34 cellular contexts compared by ENCODE assay signal in the genomic region with DNA sequence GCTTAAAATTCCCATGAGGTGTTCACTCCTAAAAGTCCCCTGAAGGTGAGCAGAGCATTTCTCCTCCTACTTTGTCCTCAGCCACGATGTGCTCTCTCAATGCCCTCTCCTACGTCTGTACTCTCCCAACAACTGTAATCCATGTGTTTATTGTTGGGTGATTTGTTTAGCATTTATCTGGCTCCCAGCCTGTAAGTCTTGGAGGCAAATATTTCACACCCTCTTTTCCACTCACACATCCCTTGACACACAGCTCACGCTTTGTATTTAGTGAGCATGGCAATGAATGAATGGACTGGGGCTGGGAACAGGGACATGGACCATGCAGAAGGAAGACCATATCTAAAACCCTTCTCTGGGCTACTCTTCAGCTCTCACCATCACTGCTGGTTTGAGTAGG. TPM values are rescaled to one million over a fixed set of nuclear protein-coding genes. Genes with fewer than 3 reads are reported as not detected.
"Had no signal": no experiment of that assay in that cellular context is flagged by ENCODE, and none has a peak within 500 bp of the region (broad histone marks: within the 10 kb centered on the region; RNA-seq: fewer than 3 reads in every experiment).

No MANE protein-coding gene starts in this region.

- H3K4me3 Mint-ChIP-seq: activated B cell treated with CpG ODN at 0.5 μM for 24 hours; activated CD8-positive, alpha-beta T cell treated with anti-CD3 and anti-CD28 coated beads for 36 hours; activated naive CD4-positive, alpha-beta T cell treated with anti-CD3 and anti-CD28 coated beads for 36 hours; activated naive CD4-positive, alpha-beta T cell treated with anti-CD3 and anti-CD28 coated beads, Interleukin-2, amount 50 U/mL, for 24 hours; activated naive CD8-positive, alpha-beta T cell treated with anti-CD3 and anti-CD28 coated beads for 36 hours; activated naive CD8-positive, alpha-beta T cell treated with anti-CD3 and anti-CD28 coated beads, Interleukin-2, amount 50 U/mL, for 24 hours; activated T-cell treated with anti-CD3 and anti-CD28 coated beads, Interleukin-2, amount 50 U/mL, for 4 hours; activated T-helper 17 cell treated with anti-CD3 and anti-CD28 coated beads, Interleukin-2, amount 50 U/mL, for 72 hours; brain; T-helper 17 cell; T-helper 2 cell treated with Interferon-gamma antibody and Interleukin-4, amounts not matched to agents 5 μg/mL and 100 μg/mL, for 36 hours had no signal

- H3K4me1 Mint-ChIP-seq: activated naive CD8-positive, alpha-beta T cell treated with anti-CD3 and anti-CD28 coated beads, Interleukin-2, amount 50 U/mL, for 24 hours; activated T-helper 17 cell treated with anti-CD3 and anti-CD28 coated beads, Interleukin-2, amount 50 U/mL, for 72 hours; T-helper 17 cell had no signal

- H3K27me3 ChIP-seq: adrenal gland, ascending aorta, colonic mucosa had no signal

- H3K9me3 ChIP-seq: adrenal gland, ascending aorta, breast epithelium, colonic mucosa, esophagus squamous epithelium had no signal

- H3K4me1 ChIP-seq: adrenal gland, ascending aorta, breast epithelium, colonic mucosa, esophagus squamous epithelium had no signal

- ATAC-seq: activated CD4-positive, CD25-positive, alpha-beta regulatory T cell treated with anti-CD3 and anti-CD28 coated beads, Interleukin-2, amount 50 U/mL, for 24 hours; activated CD8-positive, alpha-beta T cell treated with anti-CD3 and anti-CD28 coated beads for 36 hours; activated T-cell treated with anti-CD3 and anti-CD28 coated beads, Interleukin-2, amount 50 U/mL, for 4 hours; activated T-helper 17 cell treated with anti-CD3 and anti-CD28 coated beads, Interleukin-2, amount 50 U/mL, for 72 hours; T-helper 17 cell had no signal

- H3K36me3 ChIP-seq: adrenal gland, ascending aorta, breast epithelium, cardiac muscle cell, colonic mucosa, esophagus squamous epithelium, WERI-Rb-1 had no signal

- DNase-seq: activated B cell treated with CpG ODN at 0.5 μM for 24 hours; activated CD4-positive, alpha-beta T cell treated with anti-CD3 and anti-CD28 coated beads for 48 hours; activated CD4-positive, alpha-beta T cell treated with anti-CD3 and anti-CD28 coated beads, Interleukin-2, amount 50 U/mL, for 1 hour; activated CD4-positive, alpha-beta T cell treated with anti-CD3 and anti-CD28 coated beads, Interleukin-2, amount 50 U/mL, for 48 hours; activated CD8-positive, alpha-beta memory T cell treated with anti-CD3 and anti-CD28 coated beads for 24 hours; activated CD8-positive, alpha-beta T cell treated with anti-CD3 and anti-CD28 coated beads for 36 hours; activated effector memory CD4-positive, alpha-beta T cell treated with Interleukin-2 at 50 U/mL for 16 hours; activated naive CD4-positive, alpha-beta T cell treated with anti-CD3 and anti-CD28 coated beads for 36 hours; activated naive CD8-positive, alpha-beta T cell treated with anti-CD3 and anti-CD28 coated beads for 36 hours; activated naive CD8-positive, alpha-beta T cell treated with anti-CD3 and anti-CD28 coated beads, Interleukin-2, amount 50 U/mL, for 24 hours; activated T-cell treated with anti-CD3 and anti-CD28 coated beads, Interleukin-2, amount 50 U/mL, for 4 hours; adrenal gland; central memory CD4-positive, alpha-beta T cell; cerebellar nuclear complex; colonic mucosa; effector CD8-positive, alpha-beta T cell; esophagus squamous epithelium; foreskin fibroblast; T-helper 1 cell; T-helper 17 cell; T1000; WERI-Rb-1 had no signal

- H3K27ac Mint-ChIP-seq: activated B cell treated with CpG ODN at 0.5 μM for 24 hours; activated CD8-positive, alpha-beta T cell treated with anti-CD3 and anti-CD28 coated beads for 36 hours; activated naive CD4-positive, alpha-beta T cell treated with anti-CD3 and anti-CD28 coated beads for 36 hours; activated naive CD8-positive, alpha-beta T cell treated with anti-CD3 and anti-CD28 coated beads for 36 hours; activated naive CD8-positive, alpha-beta T cell treated with anti-CD3 and anti-CD28 coated beads, Interleukin-2, amount 50 U/mL, for 24 hours; activated T-helper 17 cell treated with anti-CD3 and anti-CD28 coated beads, Interleukin-2, amount 50 U/mL, for 72 hours; brain; T-helper 17 cell; T-helper 2 cell treated with Interferon-gamma antibody and Interleukin-4, amounts not matched to agents 5 μg/mL and 100 μg/mL, for 36 hours had no signal

- H3K4me3 ChIP-seq: adrenal gland, ascending aorta, breast epithelium, cardiac muscle cell, colonic mucosa, esophagus squamous epithelium had no signal

- H3K9me3 Mint-ChIP-seq: activated B cell treated with CpG ODN at 0.5 μM for 24 hours; activated CD8-positive, alpha-beta T cell treated with anti-CD3 and anti-CD28 coated beads for 36 hours; activated naive CD4-positive, alpha-beta T cell treated with anti-CD3 and anti-CD28 coated beads for 36 hours; activated naive CD4-positive, alpha-beta T cell treated with anti-CD3 and anti-CD28 coated beads, Interleukin-2, amount 50 U/mL, for 24 hours; activated naive CD8-positive, alpha-beta T cell treated with anti-CD3 and anti-CD28 coated beads for 36 hours; activated naive CD8-positive, alpha-beta T cell treated with anti-CD3 and anti-CD28 coated beads, Interleukin-2, amount 50 U/mL, for 24 hours; activated T-cell treated with anti-CD3 and anti-CD28 coated beads, Interleukin-2, amount 50 U/mL, for 4 hours; activated T-helper 17 cell treated with anti-CD3 and anti-CD28 coated beads, Interleukin-2, amount 50 U/mL, for 72 hours; brain; T-helper 2 cell treated with Interferon-gamma antibody and Interleukin-4, amounts not matched to agents 5 μg/mL and 100 μg/mL, for 36 hours had no signal

- H3K27ac ChIP-seq: adrenal gland, ascending aorta, breast epithelium, cardiac muscle cell, colonic mucosa, epithelial cell of prostate, esophagus squamous epithelium, WERI-Rb-1 had no signal

- H3K36me3 Mint-ChIP-seq: activated naive CD4-positive, alpha-beta T cell treated with anti-CD3 and anti-CD28 coated beads, Interleukin-2, amount 50 U/mL, for 24 hours; activated naive CD8-positive, alpha-beta T cell treated with anti-CD3 and anti-CD28 coated beads for 36 hours; brain had no signal

RNA-seq across cellular contexts. Expression of a gene that starts 22.6 kb away (rescaled TPM):
- total RNA-seq: activated CD8-positive, alpha-beta T cell treated with anti-CD3 and anti-CD28 coated beads for 36 hours; activated naive CD4-positive, alpha-beta T cell treated with anti-CD3 and anti-CD28 coated beads for 36 hours; activated naive CD8-positive, alpha-beta T cell treated with anti-CD3 and anti-CD28 coated beads for 36 hours; activated T-cell treated with anti-CD3 and anti-CD28 coated beads, Interleukin-2, amount 50 U/mL, for 4 hours; activated T-helper 17 cell treated with anti-CD3 and anti-CD28 coated beads, Interleukin-2, amount 50 U/mL, for 72 hours; ascending aorta; dermis microvascular lymphatic vessel endothelial cell; endothelial cell of umbilical vein; esophagus squamous epithelium; fibroblast of lung; T-helper 17 cell had no signal
- polyA plus RNA-seq: cardiac muscle cell, endothelial cell of umbilical vein, fibroblast of lung had no signal
